In the genomic region with DNA sequence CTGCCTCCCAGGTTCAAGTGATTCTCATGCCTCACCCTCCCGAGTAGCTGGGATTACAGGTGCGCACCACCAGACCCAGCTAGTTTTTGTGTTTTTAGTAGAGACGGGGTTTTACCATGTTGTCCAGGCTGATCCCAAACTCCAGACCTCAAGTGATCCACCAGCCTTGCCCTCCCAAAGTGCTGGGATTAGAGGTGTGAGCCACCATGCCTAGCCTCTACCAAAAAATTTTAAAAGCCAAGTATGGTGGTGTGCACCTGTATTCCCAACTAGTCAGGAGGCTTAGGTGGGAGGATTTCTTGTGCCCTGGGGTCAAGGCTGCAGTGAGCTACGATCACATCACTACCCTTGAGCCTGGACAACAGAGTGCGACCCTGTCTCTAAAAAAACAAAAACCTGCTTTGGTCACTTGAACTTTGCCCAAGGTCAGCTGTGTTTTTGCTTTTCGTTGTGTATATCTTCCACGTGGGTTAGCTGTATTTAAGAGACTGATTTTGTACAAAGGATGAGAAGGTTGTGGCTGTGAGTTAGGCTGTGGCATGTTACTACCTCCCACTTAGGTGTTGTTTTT, we compare ENCODE assay signal across 19 cellular contexts. TPM values are rescaled to one million over a fixed set of nuclear protein-coding genes. Genes with fewer than 3 reads are reported as not detected.
DNase-seq lines count a peak whose midpoint lies in the region; ATAC-seq, FAIRE-seq and TF ChIP-seq lines count a peak whose summit lies in the region.
"Had no signal": no experiment of that assay in that cellular context is flagged by ENCODE, and none has a peak within 500 bp of the region (broad histone marks: within the 10 kb centered on the region; RNA-seq: fewer than 3 reads in every experiment).

No MANE protein-coding gene starts in this region.

- no peak for DNase-seq in activated T-cell treated with anti-CD3 and anti-CD28 coated beads, Interleukin-2, amount 50 U/mL, for 72 hours
- DNase-seq in activated T-cell treated with anti-CD3 and anti-CD28 coated beads, Interleukin-2, amount 50 U/mL, for 1 hour: no peak
- no peak for DNase-seq in stimulated activated naive CD8-positive, alpha-beta T cell treated with anti-CD3 and anti-CD28 coated beads, Interleukin-15, Interleukin-2, amounts not matched to agents 100 U/mL and 50 U/mL, for 24 hours
- no peak for DNase-seq in central memory CD8-positive, alpha-beta T cell (ENCODE audit: low spot score in 2 of 2)
- no peak for DNase-seq in thyroid gland
- no peak for DNase-seq in GM12892 (ENCODE audit: insufficient read length)
- DNase-seq: DMS153, MG63, NCI-H1092 treated with DMSO at 0.1 percent for 48 hours, NCI-H1694 treated with DMSO at 0.1 percent for 48 hours, NCI-H2107, NCI-H2227 treated with DMSO at 0.1 percent for 48 hours, NCI-H524 had no signal

- H3K36me3 ChIP-seq in thyroid gland: peaks cover 6 to 20% of the 10 kb centered on the region in 2 donors

- no peak for FAIRE-seq in GM12892 (lab: Jason Lieb, UNC)
- FAIRE-seq: A549, GM19239, H54 had no signal

- H3K9me3 Mint-ChIP-seq in activated T-cell treated with anti-CD3 and anti-CD28 coated beads, Interleukin-2, amount 50 U/mL, for 72 hours: no peaks in the 10 kb centered on the region
- no peaks in the 10 kb centered on the region for H3K9me3 Mint-ChIP-seq in stimulated activated naive CD8-positive, alpha-beta T cell treated with anti-CD3 and anti-CD28 coated beads, Interleukin-15, Interleukin-2, amounts not matched to agents 100 ng/mL and 50 ng/mL, for 24 hours
- no peaks in the 10 kb centered on the region for H3K9me3 Mint-ChIP-seq in central memory CD8-positive, alpha-beta T cell

- H3K4me1 ChIP-seq in thyroid gland: peaks cover 28 to 39% of the 10 kb centered on the region in 2 donors

- 94% methylated on average over 7 of the region's 7 CpGs for WGBS in thyroid gland, 2 donors

- H3K27me3 Mint-ChIP-seq in activated T-cell treated with anti-CD3 and anti-CD28 coated beads, Interleukin-2, amount 50 U/mL, for 72 hours (ENCODE audit: low read depth): no peaks in the 10 kb centered on the region
- H3K27me3 Mint-ChIP-seq in stimulated activated naive CD8-positive, alpha-beta T cell treated with anti-CD3 and anti-CD28 coated beads, Interleukin-15, Interleukin-2, amounts not matched to agents 100 ng/mL and 50 ng/mL, for 24 hours: no peaks in the 10 kb centered on the region
- H3K27me3 Mint-ChIP-seq in central memory CD8-positive, alpha-beta T cell: no peaks in the 10 kb centered on the region

- H3K4me3 ChIP-seq in thyroid gland (replicated peaks in 1 of 3): no peak overlapping the region
- H3K4me3 ChIP-seq: A549; BLaER1 treated with 17β-estradiol and CSF1 and Interleukin-3, amounts not matched to agents 10 nM and 100 nM; MG63 had no signal

- no peaks in the 10 kb centered on the region for H3K27me3 ChIP-seq in thyroid gland
- H3K27me3 ChIP-seq: BLaER1 treated with 17β-estradiol and CSF1 and Interleukin-3, amounts not matched to agents 10 nM and 100 nM; MG63 had no signal

- TF ChIP-seq POLR2A in thyroid gland (IDR thresholded peaks at IDR 0.05): no peak
- no peak for TF ChIP-seq POLR2A in GM12892 (IDR thresholded peaks at IDR 0.05; ENCODE audit: low read depth, low read length)

- peak overlapping the region in 2 of 3 donors; percentile 96 to 97 for H3K27ac ChIP-seq in thyroid gland
- H3K27ac ChIP-seq: BLaER1 treated with 17β-estradiol and CSF1 and Interleukin-3, amounts not matched to agents 10 nM and 100 nM had no signal

- peak overlapping the region; percentile 27 for H3K27ac Mint-ChIP-seq in activated T-cell treated with anti-CD3 and anti-CD28 coated beads, Interleukin-2, amount 50 U/mL, for 72 hours
- H3K27ac Mint-ChIP-seq in stimulated activated naive CD8-positive, alpha-beta T cell treated with anti-CD3 and anti-CD28 coated beads, Interleukin-15, Interleukin-2, amounts not matched to agents 100 ng/mL and 50 ng/mL, for 24 hours: peak overlapping the region; percentile 24
- H3K27ac Mint-ChIP-seq in central memory CD8-positive, alpha-beta T cell (ENCODE audit: low read depth): peak overlapping the region; percentile 47

- H3K4me1 Mint-ChIP-seq in activated T-cell treated with anti-CD3 and anti-CD28 coated beads, Interleukin-2, amount 50 U/mL, for 72 hours (ENCODE audit: low read depth): peaks cover 27% of the 10 kb centered on the region
- peaks cover 24% of the 10 kb centered on the region for H3K4me1 Mint-ChIP-seq in stimulated activated naive CD8-positive, alpha-beta T cell treated with anti-CD3 and anti-CD28 coated beads, Interleukin-15, Interleukin-2, amounts not matched to agents 100 ng/mL and 50 ng/mL, for 24 hours (ENCODE audit: low read depth)
- peaks cover 20% of the 10 kb centered on the region for H3K4me1 Mint-ChIP-seq in central memory CD8-positive, alpha-beta T cell

- H3K9me3 ChIP-seq in thyroid gland: no peaks in the 10 kb centered on the region
- H3K9me3 ChIP-seq: A549; BLaER1 treated with 17β-estradiol and CSF1 and Interleukin-3, amounts not matched to agents 10 nM and 100 nM; MG63 had no signal

- TF ChIP-seq CTCF in thyroid gland (IDR thresholded peaks at IDR 0.05): no peak

- no peak overlapping the region for H3K4me3 Mint-ChIP-seq in activated T-cell treated with anti-CD3 and anti-CD28 coated beads, Interleukin-2, amount 50 U/mL, for 72 hours
- H3K4me3 Mint-ChIP-seq in stimulated activated naive CD8-positive, alpha-beta T cell treated with anti-CD3 and anti-CD28 coated beads, Interleukin-15, Interleukin-2, amounts not matched to agents 100 ng/mL and 50 ng/mL, for 24 hours: no peak overlapping the region
- H3K4me3 Mint-ChIP-seq in central memory CD8-positive, alpha-beta T cell: no peak overlapping the region

- H3K36me3 Mint-ChIP-seq in activated T-cell treated with anti-CD3 and anti-CD28 coated beads, Interleukin-2, amount 50 U/mL, for 72 hours (ENCODE audit: insufficient read depth in 2 of 2): peaks cover 5 to 16% of the 10 kb centered on the region in 2 donors
- peaks cover 59% of the 10 kb centered on the region for H3K36me3 Mint-ChIP-seq in stimulated activated naive CD8-positive, alpha-beta T cell treated with anti-CD3 and anti-CD28 coated beads, Interleukin-15, Interleukin-2, amounts not matched to agents 100 ng/mL and 50 ng/mL, for 24 hours (ENCODE audit: low read depth)
- peaks cover 46% of the 10 kb centered on the region for H3K36me3 Mint-ChIP-seq in central memory CD8-positive, alpha-beta T cell (ENCODE audit: insufficient read depth)

- ATAC-seq in activated T-cell treated with anti-CD3 and anti-CD28 coated beads, Interleukin-2, amount 50 U/mL, for 72 hours (replicated peaks in 1 of 2): no peak
- no peak for ATAC-seq in stimulated activated naive CD8-positive, alpha-beta T cell treated with anti-CD3 and anti-CD28 coated beads, Interleukin-15, Interleukin-2, amounts not matched to agents 100 U/mL and 50 U/mL, for 24 hours
- ATAC-seq in central memory CD8-positive, alpha-beta T cell (replicated peaks; ENCODE audit: extremely low read depth, poor library complexity, severe bottlenecking): no peak
- no peak for ATAC-seq in GM19023 (IDR thresholded peaks at IDR 0.05; ENCODE audit: unreplicated experiment)
- ATAC-seq: A549 had no signal

- intact Hi-C loops in thyroid gland (cut with DNase I): no loop called here

RNA-seq across cellular contexts. Expression of gene C12orf76, which starts 12.7 kb away (rescaled TPM):
- total RNA-seq in activated T-cell treated with anti-CD3 and anti-CD28 coated beads, Interleukin-2, amount 50 U/mL, for 72 hours: 10 to 100 TPM; 16.9 to 19.0 TPM
- 10 to 100 TPM; 16.1 to 41.5 (median 21.9) TPM for total RNA-seq in thyroid gland
- 14.7 TPM for polyA plus RNA-seq in GM12892 (2012; ENCODE audit: missing spikeins)

RNA-seq across cellular contexts. Expression of gene ANKRD13A, which starts 36.4 kb away (rescaled TPM):
- 10 to 100 TPM; 67.8 to 72.8 TPM for total RNA-seq in activated T-cell treated with anti-CD3 and anti-CD28 coated beads, Interleukin-2, amount 50 U/mL, for 72 hours
- 100 to 1,000 TPM; 125 to 167 (median 137) TPM for total RNA-seq in thyroid gland
- 57.1 TPM for polyA plus RNA-seq in GM12892 (2012; ENCODE audit: missing spikeins)

RNA-seq across cellular contexts. Expression of gene GIT2, which starts 39.5 kb away (rescaled TPM):
- total RNA-seq in activated T-cell treated with anti-CD3 and anti-CD28 coated beads, Interleukin-2, amount 50 U/mL, for 72 hours: 10 to 100 TPM; 70.0 to 74.9 TPM
- 10 to 100 TPM; 54.4 to 69.4 (median 60.1) TPM for total RNA-seq in thyroid gland
- polyA plus RNA-seq in GM12892 (2012; ENCODE audit: missing spikeins): 34.4 TPM
